Comparison of ENCODE assay signal across 37 cellular contexts in the genomic region with DNA sequence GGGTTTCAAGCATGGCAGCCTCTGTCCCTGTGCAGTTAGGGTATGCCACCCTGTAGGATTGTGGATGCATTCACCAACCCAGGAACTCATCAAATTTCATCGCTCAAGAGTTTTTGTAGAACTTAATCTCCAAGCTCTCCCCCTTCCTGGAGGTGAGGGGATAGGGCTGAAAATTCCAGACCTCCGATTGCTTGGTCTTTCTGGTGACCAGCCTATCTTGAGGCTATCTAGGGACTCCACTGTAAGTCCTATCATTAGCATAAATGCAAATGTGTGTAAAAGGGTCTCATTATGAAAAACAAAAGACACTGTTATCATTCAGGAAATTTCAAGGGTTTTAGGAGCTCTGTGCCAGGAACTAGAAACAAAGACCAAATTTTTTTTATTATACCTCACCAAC.
"Had no signal": no experiment of that assay in that cellular context is flagged by ENCODE, and none has a peak within 500 bp of the region (broad histone marks: within the 10 kb centered on the region; RNA-seq: fewer than 3 reads in every experiment).

No MANE protein-coding gene starts in this region.

- H3K9me3 ChIP-seq: adrenal gland, ascending aorta, body of pancreas, breast epithelium had no signal

- H3K4me1 ChIP-seq: adrenal gland, ascending aorta, body of pancreas, breast epithelium had no signal

- H3K4me3 ChIP-seq: adrenal gland, ascending aorta, body of pancreas, breast epithelium, cardiac muscle cell had no signal

- H3K27ac ChIP-seq: adrenal gland, ascending aorta, body of pancreas, brain microvascular endothelial cell, breast epithelium, cardiac muscle cell had no signal

- H3K27me3 ChIP-seq: adrenal gland, ascending aorta, body of pancreas, brain microvascular endothelial cell, breast epithelium, cardiac muscle cell had no signal

- H3K4me3 Mint-ChIP-seq: activated naive CD4-positive, alpha-beta T cell treated with anti-CD3 and anti-CD28 coated beads for 36 hours; activated naive CD4-positive, alpha-beta T cell treated with anti-CD3 and anti-CD28 coated beads, Interleukin-2, amount 10 ng/mL, durations not matched to agents 7 days and 5 days; activated naive CD4-positive, alpha-beta T cell treated with anti-CD3 and anti-CD28 coated beads, Interleukin-2, amount 50 U/mL, for 24 hours; activated naive CD8-positive, alpha-beta T cell; activated naive CD8-positive, alpha-beta T cell treated with anti-CD3 and anti-CD28 coated beads for 36 hours; activated naive CD8-positive, alpha-beta T cell treated with anti-CD3 and anti-CD28 coated beads, Interleukin-2, amount 10 ng/mL, durations not matched to agents 7 days and 5 days; activated naive CD8-positive, alpha-beta T cell treated with anti-CD3 and anti-CD28 coated beads, Interleukin-2, amount 50 U/mL, for 24 hours; activated T-cell treated with anti-CD3 and anti-CD28 coated beads, Interleukin-2, amount 50 U/mL, for 24 hours; activated T-cell treated with anti-CD3 and anti-CD28 coated beads, Interleukin-2, amount 50 U/mL, for 4 hours; activated T-cell treated with anti-CD3 and anti-CD28 coated beads, Interleukin-2, amount 50 U/mL, for 72 hours; activated T-helper 1 cell treated with anti-CD3 and anti-CD28 coated beads, Interleukin-12 subunit alpha, Interleukin-12 subunit beta, Interleukin-2, Interleukin-4 antibody, amounts not matched to agents 30 ng/mL and 10 ng/mL and 1 ng/mL, durations not matched to agents 14 hours and 24 hours and 36 hours; activated T-helper 17 cell treated with anti-CD3 and anti-CD28 coated beads, Interleukin-2, amount 50 U/mL, for 72 hours; brain; central memory CD8-positive, alpha-beta T cell had no signal

- H3K36me3 Mint-ChIP-seq: activated naive CD4-positive, alpha-beta T cell treated with anti-CD3 and anti-CD28 coated beads, Interleukin-2, amount 10 ng/mL, durations not matched to agents 7 days and 5 days; activated naive CD4-positive, alpha-beta T cell treated with anti-CD3 and anti-CD28 coated beads, Interleukin-2, amount 50 U/mL, for 24 hours; activated naive CD4-positive, alpha-beta T cell treated with anti-CD3 and anti-CD28 coated beads, Interleukin-2, amount 50 U/mL, for 72 hours; activated naive CD8-positive, alpha-beta T cell treated with anti-CD3 and anti-CD28 coated beads for 36 hours; activated naive CD8-positive, alpha-beta T cell treated with anti-CD3 and anti-CD28 coated beads, Interleukin-2, amount 10 ng/mL, durations not matched to agents 7 days and 5 days; brain had no signal

- ATAC-seq: activated naive CD4-positive, alpha-beta T cell treated with anti-CD3 and anti-CD28 coated beads, Interleukin-2, amount 50 U/mL, for 72 hours; activated naive CD8-positive, alpha-beta T cell treated with anti-CD3 and anti-CD28 coated beads, Interleukin-2, amount 50 U/mL, for 24 hours; activated T-cell treated with anti-CD3 and anti-CD28 coated beads, Interleukin-2, amount 50 U/mL, for 4 hours; activated T-cell treated with anti-CD3 and anti-CD28 coated beads, Interleukin-2, amount 50 U/mL, for 72 hours; activated T-helper 17 cell treated with anti-CD3 and anti-CD28 coated beads, Interleukin-2, amount 50 U/mL, for 72 hours; body of pancreas had no signal

- DNase-seq: activated effector memory CD4-positive, alpha-beta T cell treated with anti-CD3 and anti-CD28 coated beads, Interleukin-2, amount 50 U/mL, for 16 hours; activated effector memory CD4-positive, alpha-beta T cell treated with Interleukin-2 at 50 U/mL for 16 hours; activated gamma-delta T cell; activated gamma-delta T cell treated with Interleukin-2 at 50 U/mL for 16 hours; activated naive CD4-positive, alpha-beta T cell; activated naive CD4-positive, alpha-beta T cell treated with anti-CD3 and anti-CD28 coated beads for 36 hours; activated naive CD4-positive, alpha-beta T cell treated with anti-CD3 and anti-CD28 coated beads, Interleukin-2, amount 10 ng/mL, durations not matched to agents 7 days and 5 days; activated naive CD4-positive, alpha-beta T cell treated with anti-CD3 and anti-CD28 coated beads, Interleukin-2, amount 50 U/mL, for 16 hours; activated naive CD4-positive, alpha-beta T cell treated with Interleukin-2 at 50 U/mL for 16 hours; activated naive CD8-positive, alpha-beta T cell treated with anti-CD3 and anti-CD28 coated beads for 36 hours; activated naive CD8-positive, alpha-beta T cell treated with anti-CD3 and anti-CD28 coated beads, Interleukin-2, amount 10 ng/mL, durations not matched to agents 7 days and 5 days; activated naive CD8-positive, alpha-beta T cell treated with anti-CD3 and anti-CD28 coated beads, Interleukin-2, amount 50 U/mL, for 24 hours; activated T-cell treated with anti-CD3 and anti-CD28 coated beads, Interleukin-2, amount 50 U/mL, for 1 hour; activated T-cell treated with anti-CD3 and anti-CD28 coated beads, Interleukin-2, amount 50 U/mL, for 24 hours; activated T-cell treated with anti-CD3 and anti-CD28 coated beads, Interleukin-2, amount 50 U/mL, for 4 hours; activated T-cell treated with anti-CD3 and anti-CD28 coated beads, Interleukin-2, amount 50 U/mL, for 48 hours; activated T-cell treated with anti-CD3 and anti-CD28 coated beads, Interleukin-2, amount 50 U/mL, for 72 hours; adrenal gland; amniotic stem cell; anterior cingulate cortex; aorta; body of pancreas; brain microvascular endothelial cell; caudate nucleus; central memory CD4-positive, alpha-beta T cell; cerebellar nuclear complex had no signal

- H3K27me3 Mint-ChIP-seq: activated naive CD4-positive, alpha-beta T cell treated with anti-CD3 and anti-CD28 coated beads, Interleukin-2, amount 10 ng/mL, durations not matched to agents 7 days and 5 days; activated naive CD4-positive, alpha-beta T cell treated with anti-CD3 and anti-CD28 coated beads, Interleukin-2, amount 50 U/mL, for 24 hours; activated naive CD8-positive, alpha-beta T cell; activated naive CD8-positive, alpha-beta T cell treated with anti-CD3 and anti-CD28 coated beads for 36 hours; activated naive CD8-positive, alpha-beta T cell treated with anti-CD3 and anti-CD28 coated beads, Interleukin-2, amount 50 U/mL, for 24 hours; activated T-cell treated with anti-CD3 and anti-CD28 coated beads, Interleukin-2, amount 50 U/mL, for 24 hours; activated T-helper 17 cell treated with anti-CD3 and anti-CD28 coated beads, Interleukin-2, amount 50 U/mL, for 72 hours; central memory CD8-positive, alpha-beta T cell had no signal

- H3K4me1 Mint-ChIP-seq: activated naive CD4-positive, alpha-beta T cell treated with anti-CD3 and anti-CD28 coated beads, Interleukin-2, amount 10 ng/mL, durations not matched to agents 7 days and 5 days; activated naive CD4-positive, alpha-beta T cell treated with anti-CD3 and anti-CD28 coated beads, Interleukin-2, amount 50 U/mL, for 24 hours; activated naive CD8-positive, alpha-beta T cell treated with anti-CD3 and anti-CD28 coated beads for 36 hours; activated naive CD8-positive, alpha-beta T cell treated with anti-CD3 and anti-CD28 coated beads, Interleukin-2, amount 10 ng/mL, durations not matched to agents 7 days and 5 days; activated naive CD8-positive, alpha-beta T cell treated with anti-CD3 and anti-CD28 coated beads, Interleukin-2, amount 50 U/mL, for 24 hours; activated T-helper 17 cell treated with anti-CD3 and anti-CD28 coated beads, Interleukin-2, amount 50 U/mL, for 72 hours; brain; central memory CD8-positive, alpha-beta T cell had no signal

- H3K27ac Mint-ChIP-seq: activated naive CD4-positive, alpha-beta T cell treated with anti-CD3 and anti-CD28 coated beads for 36 hours; activated naive CD4-positive, alpha-beta T cell treated with anti-CD3 and anti-CD28 coated beads, Interleukin-2, amount 10 ng/mL, durations not matched to agents 7 days and 5 days; activated naive CD4-positive, alpha-beta T cell treated with anti-CD3 and anti-CD28 coated beads, Interleukin-2, amount 50 U/mL, for 24 hours; activated naive CD4-positive, alpha-beta T cell treated with anti-CD3 and anti-CD28 coated beads, Interleukin-2, amount 50 U/mL, for 72 hours; activated naive CD8-positive, alpha-beta T cell; activated naive CD8-positive, alpha-beta T cell treated with anti-CD3 and anti-CD28 coated beads for 36 hours; activated naive CD8-positive, alpha-beta T cell treated with anti-CD3 and anti-CD28 coated beads, Interleukin-2, amount 10 ng/mL, durations not matched to agents 7 days and 5 days; activated naive CD8-positive, alpha-beta T cell treated with anti-CD3 and anti-CD28 coated beads, Interleukin-2, amount 50 U/mL, for 24 hours; activated T-cell treated with anti-CD3 and anti-CD28 coated beads, Interleukin-2, amount 50 U/mL, for 24 hours; activated T-helper 1 cell treated with anti-CD3 and anti-CD28 coated beads, Interleukin-12 subunit alpha, Interleukin-12 subunit beta, Interleukin-2, Interleukin-4 antibody, amounts not matched to agents 30 ng/mL and 10 ng/mL and 1 ng/mL, durations not matched to agents 14 hours and 24 hours and 36 hours; activated T-helper 17 cell treated with anti-CD3 and anti-CD28 coated beads, Interleukin-2, amount 50 U/mL, for 72 hours; activated T-helper 2 cell treated with anti-CD3 and anti-CD28 coated beads, Interferon-gamma antibody, Interleukin-2, Interleukin-4, amounts not matched to agents 10 μg/mL and 5 μg/mL and 100 μg/mL, durations not matched to agents 14 hours and 24 hours and 36 hours had no signal

- H3K36me3 ChIP-seq: adrenal gland, ascending aorta, brain microvascular endothelial cell, breast epithelium, cardiac muscle cell had no signal

- H3K9me3 Mint-ChIP-seq: activated naive CD4-positive, alpha-beta T cell treated with anti-CD3 and anti-CD28 coated beads for 36 hours; activated naive CD4-positive, alpha-beta T cell treated with anti-CD3 and anti-CD28 coated beads, Interleukin-2, amount 10 ng/mL, durations not matched to agents 7 days and 5 days; activated naive CD4-positive, alpha-beta T cell treated with anti-CD3 and anti-CD28 coated beads, Interleukin-2, amount 50 U/mL, for 24 hours; activated naive CD4-positive, alpha-beta T cell treated with anti-CD3 and anti-CD28 coated beads, Interleukin-2, amount 50 U/mL, for 72 hours; activated naive CD8-positive, alpha-beta T cell treated with anti-CD3 and anti-CD28 coated beads for 36 hours; activated naive CD8-positive, alpha-beta T cell treated with anti-CD3 and anti-CD28 coated beads, Interleukin-2, amount 50 U/mL, for 24 hours; activated T-cell treated with anti-CD3 and anti-CD28 coated beads, Interleukin-2, amount 50 U/mL, for 24 hours; activated T-cell treated with anti-CD3 and anti-CD28 coated beads, Interleukin-2, amount 50 U/mL, for 4 hours; activated T-cell treated with anti-CD3 and anti-CD28 coated beads, Interleukin-2, amount 50 U/mL, for 72 hours; activated T-helper 1 cell treated with anti-CD3 and anti-CD28 coated beads, Interleukin-12 subunit alpha, Interleukin-12 subunit beta, Interleukin-2, Interleukin-4 antibody, amounts not matched to agents 30 ng/mL and 10 ng/mL and 1 ng/mL, durations not matched to agents 14 hours and 24 hours and 36 hours; activated T-helper 17 cell treated with anti-CD3 and anti-CD28 coated beads, Interleukin-2, amount 50 U/mL, for 72 hours; brain; central memory CD8-positive, alpha-beta T cell had no signal
